In genomic region chr7:106216517-106217088, GRCh38 we compare ENCODE assay signal across 8 cellular contexts.
DNase-seq lines count a peak whose midpoint lies in the region; ATAC-seq, FAIRE-seq and TF ChIP-seq lines count a peak whose summit lies in the region.

No MANE protein-coding gene starts in this region.

- H3K36me3 Mint-ChIP-seq in astrocyte (ENCODE audit: low read depth, unreplicated experiment) = no peaks in the 10 kb centered on the region

- FAIRE-seq in astrocyte (lab: Jason Lieb, UNC) = peak; percentile 34

- peak overlapping the region; percentile 55 for H2AFZ ChIP-seq in astrocyte (ENCODE audit: low read depth, low read length)
- H2AFZ ChIP-seq in hepatocyte = no peak overlapping the region

- TF ChIP-seq EP300 in suprapubic skin (IDR thresholded peaks at IDR 0.05) = no peak

- no peak overlapping the region for H3K4me3 Mint-ChIP-seq in astrocyte (ENCODE audit: unreplicated experiment)

- WGBS in hepatocyte (ENCODE audit: low lambda C conversion rate, missing lambda C conversion rate) = 35% methylated on average over 3 of the region's 3 CpGs
- WGBS in suprapubic skin = 12% methylated on average over 3 of the region's 3 CpGs

- H3K27me3 ChIP-seq in astrocyte (ENCODE audit: insufficient read depth, low read length) = no peaks in the 10 kb centered on the region
- no peaks in the 10 kb centered on the region for H3K27me3 ChIP-seq in hepatocyte
- no peaks in the 10 kb centered on the region for H3K27me3 ChIP-seq in suprapubic skin

- DNase-seq in HPDE6-E6E7 (ENCODE audit: extremely low spot score) (peak; percentile 81), astrocyte (ENCODE audit: low read depth) (peak; percentile 94), hepatocyte (ENCODE audit: low spot score) (peak; percentile 63), suprapubic skin (ENCODE audit: low spot score in 2 of 2) (no peak), T-helper 9 cell (no peak)

- H3K4me2 ChIP-seq in astrocyte (ENCODE audit: low read length) = peak overlapping the region; percentile 78
- H3K4me2 ChIP-seq in hepatocyte = peak overlapping the region; percentile 60

- no peaks in the 10 kb centered on the region for H3K9me2 ChIP-seq in hepatocyte (replicated peaks; ENCODE audit: insufficient read depth)

- H3K79me2 ChIP-seq in astrocyte (ENCODE audit: insufficient read depth, low read length) (no peaks in the 10 kb centered on the region), hepatocyte (no peaks in the 10 kb centered on the region)

- no peak for TF ChIP-seq CTCF in astrocyte (IDR thresholded peaks at IDR 0.05; ENCODE audit: insufficient read depth, low read depth, low read length)
- TF ChIP-seq CTCF in hepatocyte (IDR thresholded peaks at IDR 0.05; ENCODE audit: poor library complexity) = no peak
- TF ChIP-seq CTCF in suprapubic skin (IDR thresholded peaks at IDR 0.05) = no peak

- H3K4me1 Mint-ChIP-seq in astrocyte (ENCODE audit: low read depth, unreplicated experiment) = peaks cover 21% of the 10 kb centered on the region

- H3K27ac Mint-ChIP-seq in astrocyte (ENCODE audit: unreplicated experiment) = peak overlapping the region; percentile 84

- TF ChIP-seq POLR2A in suprapubic skin (IDR thresholded peaks at IDR 0.05) = no peak

- ATAC-seq in GM18517 (IDR thresholded peaks at IDR 0.05; ENCODE audit: unreplicated experiment) (no peak), HG03520 (IDR thresholded peaks at IDR 0.05; ENCODE audit: unreplicated experiment) (no peak), GM21529 (IDR thresholded peaks at IDR 0.05; ENCODE audit: unreplicated experiment) (no peak)

- no peaks in the 10 kb centered on the region for H4K20me1 ChIP-seq in astrocyte (ENCODE audit: insufficient read depth, low read length)
- H4K20me1 ChIP-seq in hepatocyte (ENCODE audit: insufficient read depth, poor library complexity, severe bottlenecking) = no peaks in the 10 kb centered on the region

- H3K4me1 ChIP-seq in astrocyte (ENCODE audit: insufficient read depth, low read length) = peaks cover 10% of the 10 kb centered on the region
- H3K4me1 ChIP-seq in hepatocyte (ENCODE audit: insufficient read depth) = no peaks in the 10 kb centered on the region
- H3K4me1 ChIP-seq in suprapubic skin = peaks cover 42% of the 10 kb centered on the region

- H3K9me3 ChIP-seq in astrocyte (ENCODE audit: insufficient read depth, low read depth, low read length) (no peaks in the 10 kb centered on the region), hepatocyte (ENCODE audit: low read depth) (no peaks in the 10 kb centered on the region), suprapubic skin (no peaks in the 10 kb centered on the region)

- H3K27me3 Mint-ChIP-seq in astrocyte (ENCODE audit: low read depth, unreplicated experiment) = no peaks in the 10 kb centered on the region

- peaks cover under 1% of the 10 kb centered on the region for H3K9me3 Mint-ChIP-seq in astrocyte (ENCODE audit: unreplicated experiment)

- peak overlapping the region; percentile 4 for H3K9ac ChIP-seq in astrocyte (ENCODE audit: low read length)

- H3K4me3 ChIP-seq in astrocyte (ENCODE audit: insufficient read depth, low read depth, low read length) (peak overlapping the region; percentile 9), hepatocyte (no peak overlapping the region), suprapubic skin (peak overlapping the region; percentile 10)

- no peaks in the 10 kb centered on the region for H3K36me3 ChIP-seq in astrocyte (ENCODE audit: insufficient read depth, low read length)
- no peaks in the 10 kb centered on the region for H3K36me3 ChIP-seq in hepatocyte (replicated peaks; ENCODE audit: insufficient read depth, low read depth)
- no peaks in the 10 kb centered on the region for H3K36me3 ChIP-seq in suprapubic skin

- H3K27ac ChIP-seq in astrocyte (ENCODE audit: low read depth, low read length) = peak overlapping the region; percentile 69
- peak overlapping the region; percentile 80 for H3K27ac ChIP-seq in hepatocyte
- peak overlapping the region; percentile 89 for H3K27ac ChIP-seq in suprapubic skin

Comparison
In these comparisons a context has a peak if more than half of its experiments do, and no peak if none do; other contexts are left out.
1. DNase-seq: peak in HPDE6-E6E7 (single experiment), astrocyte (single experiment) and hepatocyte (single experiment); none in suprapubic skin (0 of 2) and T-helper 9 cell (single experiment).
2. Peak in every context shown above with its lines, with median percentiles within 50 percentile points of each other: H3K27ac ChIP-seq.